Comparison of ENCODE assay signal across 19 cellular contexts in genomic region chr14:38138581-38139138, GRCh38.
DNase-seq lines count a peak whose midpoint lies in the region; ATAC-seq and TF ChIP-seq lines count a peak whose summit lies in the region.
"Had no signal": no experiment of that assay in that cellular context is flagged by ENCODE, and none has a peak within 500 bp of the region (broad histone marks: within the 10 kb centered on the region; RNA-seq: fewer than 3 reads in every experiment).

No MANE protein-coding gene starts in this region.

- DNase-seq in BE2C: peak; percentile 27
- no peak for DNase-seq in WTC11 (ENCODE audit: low spot score)
- no peak for DNase-seq in iPS-NIHi11 (ENCODE audit: low spot score)
- no peak for DNase-seq in stimulated activated CD4-positive, alpha-beta T cell treated with anti-CD3 and anti-CD28 coated beads, Interleukin-2, amount 100 ng/mL, for 48 hours
- DNase-seq in mesothelial cell of epicardium (ENCODE audit: low spot score in 2 of 2, unreplicated experiment in 2 of 2): no peak
- no peak for DNase-seq in SW 1271 (lab: John Stamatoyannopoulos, UW)
- DNase-seq: ACHN; activated CD4-positive, alpha-beta T cell treated with anti-CD3 and anti-CD28 coated beads for 4 hours; activated effector memory CD4-positive, alpha-beta T cell treated with Interleukin-2 at 50 U/mL for 16 hours; CD4-positive, CD25-positive, alpha-beta regulatory T cell; DMS53; dorsolateral prefrontal cortex; NCI-H1105 treated with DMSO at 0.1 percent for 48 hours; NCI-H82; stimulated activated naive CD8-positive, alpha-beta T cell treated with anti-CD3 and anti-CD28 coated beads, Interleukin-15, amount 100 ng/mL, for 72 hours; upper lobe of left lung had no signal

- TF ChIP-seq CTCF in BE2C (IDR thresholded peaks at IDR 0.05; ENCODE audit: low read depth, low read length): no peak
- TF ChIP-seq CTCF in Loucy (conservative IDR thresholded peaks at IDR 0.05; ENCODE audit: low read length): no peak
- no peak for TF ChIP-seq CTCF in WTC11 (IDR thresholded peaks at IDR 0.05)
- no peak for TF ChIP-seq CTCF in mesothelial cell of epicardium (IDR thresholded peaks at IDR 0.05; ENCODE audit: unreplicated experiment)

- no peak overlapping the region for H3K4me2 ChIP-seq in Loucy (ENCODE audit: low read depth, low read length, poor library complexity, severe bottlenecking)

- H3K4me3 Mint-ChIP-seq in WTC11 (no peak overlapping the region), mesothelial cell of epicardium (no peak overlapping the region)
- H3K4me3 Mint-ChIP-seq: CD4-positive, CD25-positive, alpha-beta regulatory T cell; stimulated activated naive CD8-positive, alpha-beta T cell treated with anti-CD3 and anti-CD28 coated beads, Interleukin-15, amount 100 ng/mL, for 72 hours had no signal

- no peaks in the 10 kb centered on the region for H3F3A ChIP-seq in Loucy (ENCODE audit: low read depth)

- POLR2A ChIA-PET in WTC11 (lab: Charles Lee): interaction anchor here (0.6 kb wide), 1 partner anchor 144 kb away, joined by 5 read pairs; no protein-coding TSS in a partner anchor

- H3K9me3 Mint-ChIP-seq in WTC11 (no peaks in the 10 kb centered on the region), mesothelial cell of epicardium (no peaks in the 10 kb centered on the region)
- H3K9me3 Mint-ChIP-seq: CD4-positive, CD25-positive, alpha-beta regulatory T cell had no signal

- no peak overlapping the region for H3K27ac Mint-ChIP-seq in WTC11
- H3K27ac Mint-ChIP-seq in mesothelial cell of epicardium: no peak overlapping the region
- H3K27ac Mint-ChIP-seq: CD4-positive, CD25-positive, alpha-beta regulatory T cell; stimulated activated naive CD8-positive, alpha-beta T cell treated with anti-CD3 and anti-CD28 coated beads, Interleukin-15, amount 100 ng/mL, for 72 hours had no signal

- H3K36me3 Mint-ChIP-seq in WTC11 (no peaks in the 10 kb centered on the region), mesothelial cell of epicardium (no peaks in the 10 kb centered on the region)

- H3K4me3 ChIP-seq in BE2C (ENCODE audit: low read depth, low read length): no peak overlapping the region
- H3K4me3 ChIP-seq in Loucy (ENCODE audit: low read length, poor library complexity, severe bottlenecking): no peak overlapping the region
- H3K4me3 ChIP-seq: dorsolateral prefrontal cortex, upper lobe of left lung had no signal

- H3K27me3 Mint-ChIP-seq in WTC11 (ENCODE audit: low read depth) (no peaks in the 10 kb centered on the region), mesothelial cell of epicardium (ENCODE audit: low read depth) (no peaks in the 10 kb centered on the region)
- H3K27me3 Mint-ChIP-seq: stimulated activated naive CD8-positive, alpha-beta T cell treated with anti-CD3 and anti-CD28 coated beads, Interleukin-15, amount 100 ng/mL, for 72 hours had no signal

- H3K27me3 ChIP-seq in BE2C: no peaks in the 10 kb centered on the region
- no peaks in the 10 kb centered on the region for H3K27me3 ChIP-seq in Loucy (ENCODE audit: insufficient read depth, low read length, poor library complexity, severe bottlenecking)
- H3K27me3 ChIP-seq: dorsolateral prefrontal cortex, neutrophil, upper lobe of left lung had no signal

- H3K4me1 Mint-ChIP-seq in WTC11: peaks cover 36% of the 10 kb centered on the region
- no peaks in the 10 kb centered on the region for H3K4me1 Mint-ChIP-seq in mesothelial cell of epicardium

- H3K36me3 ChIP-seq in BE2C (no peaks in the 10 kb centered on the region), Loucy (ENCODE audit: insufficient read depth, low read length) (no peaks in the 10 kb centered on the region)
- H3K36me3 ChIP-seq: neutrophil, upper lobe of left lung had no signal

- H3K9me3 ChIP-seq in BE2C (no peaks in the 10 kb centered on the region), Loucy (ENCODE audit: insufficient read depth, low read depth, low read length) (no peaks in the 10 kb centered on the region)
- H3K9me3 ChIP-seq: neutrophil, upper lobe of left lung had no signal

- H2AFZ ChIP-seq in Loucy (ENCODE audit: low read length): peak overlapping the region; percentile 22; the same call in 1 of the 2 replicates

- H3K9me2 ChIP-seq in Loucy (replicated peaks; ENCODE audit: low read depth, low read length): no peaks in the 10 kb centered on the region

- H4K20me1 ChIP-seq in Loucy (ENCODE audit: insufficient read depth, low read length, poor library complexity, severe bottlenecking): no peaks in the 10 kb centered on the region

- ATAC-seq in GM19438 (IDR thresholded peaks at IDR 0.05; ENCODE audit: low read depth, unreplicated experiment) (peak; percentile 69), WTC11 (peak; percentile 46)
- ATAC-seq: stimulated activated naive CD8-positive, alpha-beta T cell treated with anti-CD3 and anti-CD28 coated beads, Interleukin-15, amount 100 ng/mL, for 72 hours had no signal

- no peaks in the 10 kb centered on the region for H3K79me2 ChIP-seq in Loucy (ENCODE audit: insufficient read depth, low read length)

- H3K9ac ChIP-seq in Loucy (ENCODE audit: low read depth, low read length, poor library complexity, severe bottlenecking): no peak overlapping the region

- peaks cover 16% of the 10 kb centered on the region for H3K4me1 ChIP-seq in BE2C
- peaks cover 19% of the 10 kb centered on the region for H3K4me1 ChIP-seq in Loucy (ENCODE audit: insufficient read depth, low read length, poor library complexity, severe bottlenecking)
- H3K4me1 ChIP-seq: upper lobe of left lung had no signal

- CTCF ChIA-PET in WTC11 (lab: Charles Lee): interaction anchor here (1.0 kb wide), 1 partner anchor 13 kb away, joined by 3 read pairs; no protein-coding TSS in a partner anchor

TF ChIP-seq in WTC11, 78 proteins besides CTCF, POLR2A, EP300 and RAD21:
- TF ChIP-seq ZNF423 (CRISPR knock-in tag; IDR thresholded peaks at IDR 0.05) (no peak), NR2C2 (CRISPR knock-in tag; IDR thresholded peaks at IDR 0.05) (no peak), GABPB1 (CRISPR knock-in tag; IDR thresholded peaks at IDR 0.05) (no peak), ATF2 (CRISPR knock-in tag; IDR thresholded peaks at IDR 0.05; ENCODE audit: borderline replicate concordance, low read depth) (no peak), TP53 (CRISPR knock-in tag; IDR thresholded peaks at IDR 0.05) (no peak), SMAD3 (CRISPR knock-in tag; IDR thresholded peaks at IDR 0.05; ENCODE audit: borderline replicate concordance) (no peak), HMGA2 (CRISPR knock-in tag; IDR thresholded peaks at IDR 0.05) (no peak)
